20 cellular contexts compared by ENCODE assay signal in genomic region chr7:96426027-96426426, GRCh38.
DNase-seq lines count a peak whose midpoint lies in the region; FAIRE-seq and TF ChIP-seq lines count a peak whose summit lies in the region.
"Had no signal": no experiment of that assay in that cellular context is flagged by ENCODE, and none has a peak within 500 bp of the region (broad histone marks: within the 10 kb centered on the region; RNA-seq: fewer than 3 reads in every experiment).

No MANE protein-coding gene starts in this region.

- peak; percentile 13 for DNase-seq in Calu3
- peak; percentile 59 for DNase-seq in M059J (ENCODE audit: low read depth)
- peak; percentile 76 for DNase-seq in bronchial epithelial cell (ENCODE audit: low read depth)
- DNase-seq in kidney tubule cell (ENCODE audit: low spot score) = peak; percentile 25
- no peak for DNase-seq in SKM-1 (lab: John Stamatoyannopoulos, UW; ENCODE audit: unreplicated experiment)
- no peak for DNase-seq in hypothalamus (lab: John Stamatoyannopoulos, UW)
- DNase-seq in GM03348 (ENCODE audit: low spot score) = no peak
- DNase-seq in MG63 = no peak
- DNase-seq: activated CD4-positive, alpha-beta T cell treated with anti-CD3 and anti-CD28 coated beads, Interleukin-2, amount 50 U/mL, for 48 hours; activated naive CD4-positive, alpha-beta T cell treated with Interleukin-2 at 50 U/mL for 16 hours; CD4-positive, alpha-beta memory T cell; colonic mucosa; NCI-H1436 treated with DMSO at 0.1 percent for 48 hours; SHP77 treated with DMSO at 0.1 percent for 48 hours; sigmoid colon; stimulated activated CD4-positive, alpha-beta T cell treated with anti-CD3 and anti-CD28 coated beads, Interleukin-2, amount 100 ng/mL, for 24 hours; stimulated activated naive CD8-positive, alpha-beta T cell treated with anti-CD3 and anti-CD28 coated beads, Interleukin-15, amount 100 ng/mL, for 72 hours; T-helper 2 cell had no signal

- H3K4me3 ChIP-seq in bronchial epithelial cell (ENCODE audit: low read depth, low read length) = no peak overlapping the region
- no peak overlapping the region for H3K4me3 ChIP-seq in MG63
- H3K4me3 ChIP-seq: ascending aorta, colonic mucosa, sigmoid colon had no signal

- TF ChIP-seq CTCF in Calu3 (IDR thresholded peaks at IDR 0.05; ENCODE audit: unreplicated experiment) (no peak), bronchial epithelial cell (IDR thresholded peaks at IDR 0.05; ENCODE audit: insufficient read depth, low read length, severe bottlenecking) (no peak)

- no peaks in the 10 kb centered on the region for H3K9me3 Mint-ChIP-seq in Calu3 (ENCODE audit: low read depth, unreplicated experiment)
- H3K9me3 Mint-ChIP-seq: stimulated activated naive CD8-positive, alpha-beta T cell treated with anti-CD3 and anti-CD28 coated beads, Interleukin-15, amount 100 ng/mL, for 72 hours had no signal

- intact Hi-C loops in Calu3 (cut with micrococcal nuclease; ENCODE audit: unreplicated experiment) = no loop called here

- H3K36me3 ChIP-seq in bronchial epithelial cell (ENCODE audit: control insufficient read depth, insufficient read depth, low read length) (no peaks in the 10 kb centered on the region), MG63 (no peaks in the 10 kb centered on the region)
- H3K36me3 ChIP-seq: ascending aorta, colonic mucosa, sigmoid colon had no signal

- H3K27ac Mint-ChIP-seq in Calu3 (ENCODE audit: unreplicated experiment) = peak overlapping the region; percentile 20
- H3K27ac Mint-ChIP-seq: CD4-positive, alpha-beta memory T cell; stimulated activated naive CD8-positive, alpha-beta T cell treated with anti-CD3 and anti-CD28 coated beads, Interleukin-15, amount 100 ng/mL, for 72 hours; type B pancreatic cell had no signal

- no peaks in the 10 kb centered on the region for H3K9me3 ChIP-seq in MG63
- H3K9me3 ChIP-seq: ascending aorta, colonic mucosa, sigmoid colon had no signal

- FAIRE-seq in bronchial epithelial cell (lab: Jason Lieb, UNC) = no peak

- H3K27me3 ChIP-seq in bronchial epithelial cell (ENCODE audit: control insufficient read depth, insufficient read depth, low read length) (peaks cover 2% of the 10 kb centered on the region), MG63 (no peaks in the 10 kb centered on the region)
- H3K27me3 ChIP-seq: ascending aorta, colonic mucosa, sigmoid colon had no signal

- CTCF ChIA-PET in Calu3 (lab: Charles Lee) = interaction anchor here (0.7 kb wide), 1 partner anchor 343 kb away, joined by 3 read pairs; no protein-coding TSS in a partner anchor

- peaks cover 9% of the 10 kb centered on the region for H3K4me1 Mint-ChIP-seq in Calu3 (ENCODE audit: low read depth, unreplicated experiment)

- H3K4me3 Mint-ChIP-seq in Calu3 (ENCODE audit: low read depth, unreplicated experiment) = no peak overlapping the region
- H3K4me3 Mint-ChIP-seq: CD4-positive, alpha-beta memory T cell; stimulated activated naive CD8-positive, alpha-beta T cell treated with anti-CD3 and anti-CD28 coated beads, Interleukin-15, amount 100 ng/mL, for 72 hours; type B pancreatic cell had no signal

- no TSS peak for BruUV-seq in Calu3 (replicated peaks; lab: Mats Ljungman, UMichigan)

- no peaks in the 10 kb centered on the region for H3K27me3 Mint-ChIP-seq in Calu3 (ENCODE audit: unreplicated experiment)
- H3K27me3 Mint-ChIP-seq: stimulated activated naive CD8-positive, alpha-beta T cell treated with anti-CD3 and anti-CD28 coated beads, Interleukin-15, amount 100 ng/mL, for 72 hours; type B pancreatic cell had no signal

- H3K36me3 Mint-ChIP-seq in Calu3 (ENCODE audit: insufficient read depth, unreplicated experiment) = no peaks in the 10 kb centered on the region
- H3K36me3 Mint-ChIP-seq: CD4-positive, alpha-beta memory T cell had no signal

Comparison
In these comparisons a context has a peak if more than half of its experiments do, and no peak if none do; other contexts are left out.
1. DNase-seq: peak in Calu3 (single experiment), M059J (single experiment), bronchial epithelial cell (single experiment) and kidney tubule cell (single experiment); none in SKM-1 (single experiment), hypothalamus (0 of 51), GM03348 (single experiment) and MG63 (single experiment).